ENCODE assay signal across 17 cellular contexts in genomic region chr3:149437710-149438109, GRCh38. TPM values are rescaled to one million over a fixed set of nuclear protein-coding genes. Genes with fewer than 3 reads are reported as not detected.
DNase-seq lines count a peak whose midpoint lies in the region; ATAC-seq and TF ChIP-seq lines count a peak whose summit lies in the region.
"Had no signal": no experiment of that assay in that cellular context is flagged by ENCODE, and none has a peak within 500 bp of the region (broad histone marks: within the 10 kb centered on the region; RNA-seq: fewer than 3 reads in every experiment).

No MANE protein-coding gene starts in this region.

- DNase-seq in GM23338 (ENCODE audit: low spot score) (no peak), colonic mucosa (peak; percentile 29), left lung (no peak), transverse colon (peak; percentile 13)
- DNase-seq in activated naive CD4-positive, alpha-beta T cell treated with anti-CD3 and anti-CD28 coated beads, Interleukin-2, amount 10 ng/mL, durations not matched to agents 7 days and 5 days, result no peak
- no peak for DNase-seq in activated CD4-positive, CD25-positive, alpha-beta regulatory T cell treated with anti-CD3 and anti-CD28 coated beads, Interleukin-2, amount 50 U/mL, for 72 hours
- no peak for DNase-seq in activated CD4-positive, alpha-beta memory T cell treated with anti-CD3 and anti-CD28 coated beads for 36 hours
- DNase-seq: 8988T; ACHN; Calu3; CD4-positive, alpha-beta T cell; DMS 273 treated with DMSO at 0.1 percent for 48 hours; GOT3 had no signal

- CTCF ChIA-PET in activated naive CD4-positive, alpha-beta T cell treated with anti-CD3 and anti-CD28 coated beads, Interleukin-2, amount 10 ng/mL, durations not matched to agents 7 days and 5 days (lab: Charles Lee), result no interaction called here
- CTCF ChIA-PET in activated CD4-positive, alpha-beta memory T cell treated with anti-CD3 and anti-CD28 coated beads for 36 hours (lab: Charles Lee), result no interaction called here

- no peaks in the 10 kb centered on the region for H3K36me3 Mint-ChIP-seq in GM23338 (ENCODE audit: low read depth)
- no peaks in the 10 kb centered on the region for H3K36me3 Mint-ChIP-seq in activated naive CD4-positive, alpha-beta T cell treated with anti-CD3 and anti-CD28 coated beads, Interleukin-2, amount 10 ng/mL, durations not matched to agents 7 days and 5 days
- no peaks in the 10 kb centered on the region for H3K36me3 Mint-ChIP-seq in activated CD4-positive, alpha-beta memory T cell treated with anti-CD3 and anti-CD28 coated beads for 36 hours

- H3K79me2 ChIP-seq in GM23338 (replicated peaks; ENCODE audit: insufficient read depth), result no peaks in the 10 kb centered on the region

- H3K4me3 Mint-ChIP-seq in GM23338, result no peak overlapping the region
- H3K4me3 Mint-ChIP-seq in activated naive CD4-positive, alpha-beta T cell treated with anti-CD3 and anti-CD28 coated beads, Interleukin-2, amount 10 ng/mL, durations not matched to agents 7 days and 5 days, result no peak overlapping the region
- no peak overlapping the region for H3K4me3 Mint-ChIP-seq in activated CD4-positive, alpha-beta memory T cell treated with anti-CD3 and anti-CD28 coated beads for 36 hours
- H3K4me3 Mint-ChIP-seq: CD4-positive, alpha-beta T cell had no signal

- H3K4me1 Mint-ChIP-seq in GM23338, result peaks cover 4% of the 10 kb centered on the region; the same call in 2 of the 3 replicates
- H3K4me1 Mint-ChIP-seq in activated naive CD4-positive, alpha-beta T cell treated with anti-CD3 and anti-CD28 coated beads, Interleukin-2, amount 10 ng/mL, durations not matched to agents 7 days and 5 days, result no peaks in the 10 kb centered on the region
- no peaks in the 10 kb centered on the region for H3K4me1 Mint-ChIP-seq in activated CD4-positive, alpha-beta memory T cell treated with anti-CD3 and anti-CD28 coated beads for 36 hours (ENCODE audit: low read depth)

- no peak for TF ChIP-seq EP300 in transverse colon (IDR thresholded peaks at IDR 0.05; ENCODE audit: low read depth)

- ATAC-seq in GM23338 (no peak), left lung (peak; percentile 50)

- in situ Hi-C loops in transverse colon (cut with MboI; ENCODE audit: low pct_ligation_motif_present in 1 of 4, low pct_unique_long_range_greater_than_20kb in 1 of 4, low sequenced_read_pairs in 3 of 4), result no loop called here

- H3K27ac ChIP-seq in GM23338 (ENCODE audit: low read depth), result no peak overlapping the region
- H3K27ac ChIP-seq in colonic mucosa, result peak overlapping the region; percentile 1
- H3K27ac ChIP-seq in left lung, result no peak overlapping the region
- H3K27ac ChIP-seq in transverse colon, result peak overlapping the region in 2 of 4 donors; percentile 45 to 57
- H3K27ac ChIP-seq: BLaER1 treated with 17β-estradiol and CSF1 and Interleukin-3, amounts not matched to agents 10 nM and 100 nM had no signal

- H3K9me3 Mint-ChIP-seq in GM23338, result no peaks in the 10 kb centered on the region; the same call in 2 of the 3 replicates
- H3K9me3 Mint-ChIP-seq in activated naive CD4-positive, alpha-beta T cell treated with anti-CD3 and anti-CD28 coated beads, Interleukin-2, amount 10 ng/mL, durations not matched to agents 7 days and 5 days, result no peaks in the 10 kb centered on the region
- no peaks in the 10 kb centered on the region for H3K9me3 Mint-ChIP-seq in activated CD4-positive, alpha-beta memory T cell treated with anti-CD3 and anti-CD28 coated beads for 36 hours
- H3K9me3 Mint-ChIP-seq: CD4-positive, alpha-beta T cell had no signal

- no peak overlapping the region for H3K9ac ChIP-seq in colonic mucosa (ENCODE audit: low read depth in 2 of 2, low read length in 2 of 2)
- H3K9ac ChIP-seq: BLaER1 treated with 17β-estradiol and CSF1 and Interleukin-3, amounts not matched to agents 10 nM and 100 nM had no signal

- no peaks in the 10 kb centered on the region for H3F3A ChIP-seq in GM23338 (replicated peaks; ENCODE audit: low read depth)

- H3K4me3 ChIP-seq in GM23338 (no peak overlapping the region), colonic mucosa (no peak overlapping the region), left lung (no peak overlapping the region), transverse colon (no peak overlapping the region)
- H3K4me3 ChIP-seq: BLaER1 treated with 17β-estradiol and CSF1 and Interleukin-3, amounts not matched to agents 10 nM and 100 nM; HAP-1 had no signal

- no peak for TF ChIP-seq POLR2A in transverse colon (IDR thresholded peaks at IDR 0.05)

- H2AFZ ChIP-seq in GM23338, result peak overlapping the region; percentile 67; the same call in 1 of the 2 replicates

- H3K9me2 ChIP-seq in GM23338 (ENCODE audit: insufficient read depth), result no peaks in the 10 kb centered on the region

- no peaks in the 10 kb centered on the region for H4K20me1 ChIP-seq in GM23338 (replicated peaks; ENCODE audit: insufficient read depth)
- H4K20me1 ChIP-seq: BLaER1 treated with 17β-estradiol and CSF1 and Interleukin-3, amounts not matched to agents 10 nM and 100 nM had no signal

- H3K9me3 ChIP-seq in colonic mucosa (no peaks in the 10 kb centered on the region), left lung (no peaks in the 10 kb centered on the region), transverse colon (no peaks in the 10 kb centered on the region)
- H3K9me3 ChIP-seq: HAP-1 had no signal

- H3K36me3 ChIP-seq in GM23338 (ENCODE audit: insufficient read depth) (no peaks in the 10 kb centered on the region), colonic mucosa (no peaks in the 10 kb centered on the region), left lung (no peaks in the 10 kb centered on the region), transverse colon (no peaks in the 10 kb centered on the region)
- H3K36me3 ChIP-seq: BLaER1 treated with 17β-estradiol and CSF1 and Interleukin-3, amounts not matched to agents 10 nM and 100 nM; HAP-1 had no signal

- TF ChIP-seq CTCF in GM23338 (conservative IDR thresholded peaks at IDR 0.05; ENCODE audit: low read depth in 2 of 2) (no peak), colonic mucosa (IDR thresholded peaks at IDR 0.05) (no peak), left lung (IDR thresholded peaks at IDR 0.05) (no peak), transverse colon (IDR thresholded peaks at IDR 0.05) (no peak)

- H3K4me1 ChIP-seq in GM23338 (ENCODE audit: insufficient read depth), result no peaks in the 10 kb centered on the region
- no peaks in the 10 kb centered on the region for H3K4me1 ChIP-seq in colonic mucosa
- peaks cover 2 to 6% of the 10 kb centered on the region in 2 donors for H3K4me1 ChIP-seq in left lung
- H3K4me1 ChIP-seq in transverse colon, result peaks cover 0 to 14% (median 0%) of the 10 kb centered on the region in 4 donors

- POLR2A ChIA-PET in activated CD4-positive, alpha-beta memory T cell treated with anti-CD3 and anti-CD28 coated beads for 36 hours (lab: Charles Lee), result no interaction called here

- H3K4me2 ChIP-seq in GM23338, result no peak overlapping the region
- H3K4me2 ChIP-seq: BLaER1 treated with 17β-estradiol and CSF1 and Interleukin-3, amounts not matched to agents 10 nM and 100 nM had no signal

- no peaks in the 10 kb centered on the region for H3K27me3 ChIP-seq in GM23338 (ENCODE audit: insufficient read depth)
- no peaks in the 10 kb centered on the region for H3K27me3 ChIP-seq in colonic mucosa
- H3K27me3 ChIP-seq in left lung, result no peaks in the 10 kb centered on the region
- no peaks in the 10 kb centered on the region for H3K27me3 ChIP-seq in transverse colon

- no peak overlapping the region for H3K27ac Mint-ChIP-seq in GM23338
- no peak overlapping the region for H3K27ac Mint-ChIP-seq in activated naive CD4-positive, alpha-beta T cell treated with anti-CD3 and anti-CD28 coated beads, Interleukin-2, amount 10 ng/mL, durations not matched to agents 7 days and 5 days
- H3K27ac Mint-ChIP-seq in activated CD4-positive, alpha-beta memory T cell treated with anti-CD3 and anti-CD28 coated beads for 36 hours, result no peak overlapping the region
- H3K27ac Mint-ChIP-seq: CD4-positive, alpha-beta T cell had no signal

- intact Hi-C loops in colonic mucosa (cut with DNase I), result no loop called here
- intact Hi-C loops in left lung (cut with DNase I), result no loop called here
- intact Hi-C loops in transverse colon (cut with DNase I; ENCODE audit: low total_unique reads), result no loop called here
- intact Hi-C loops in activated CD4-positive, alpha-beta memory T cell treated with anti-CD3 and anti-CD28 coated beads for 36 hours (cut with micrococcal nuclease), result no loop called here

- H3K27me3 Mint-ChIP-seq in GM23338 (ENCODE audit: insufficient read depth, low read depth, poor library complexity), result no peaks in the 10 kb centered on the region
- no peaks in the 10 kb centered on the region for H3K27me3 Mint-ChIP-seq in activated naive CD4-positive, alpha-beta T cell treated with anti-CD3 and anti-CD28 coated beads, Interleukin-2, amount 10 ng/mL, durations not matched to agents 7 days and 5 days
- H3K27me3 Mint-ChIP-seq in activated CD4-positive, alpha-beta memory T cell treated with anti-CD3 and anti-CD28 coated beads for 36 hours, result peaks cover 17% of the 10 kb centered on the region

TF ChIP-seq in GM23338, 12 proteins besides CTCF, POLR2A, EP300 and RAD21 (continues in another document):
- TF ChIP-seq ZNF331 (CRISPR knock-in tag; IDR thresholded peaks at IDR 0.05; ENCODE audit: low read depth), result no peak

RNA-seq across cellular contexts. Expression of gene TM4SF4, which starts 36.8 kb away (rescaled TPM):
- total RNA-seq in GM23338 (2014; rRNA removed; shearing (Covaris generic)), result not detected in 2 replicates
- not detected in 2 replicates for polyA plus RNA-seq in GM23338 (2016; fragmentation: Nextera tagmentation; extraction: Ambion mirVana)
- total RNA-seq in colonic mucosa (1 to 10 TPM; 1.1 to 4.5 TPM), left lung (1 to 10 TPM; 1.3 to 2.0 TPM), transverse colon (1 to 10 TPM in 1 of 4 donors, under 1 TPM in 1, not detected in 2; 0.95 to 3.1 TPM)
- total RNA-seq in activated CD4-positive, alpha-beta memory T cell treated with anti-CD3 and anti-CD28 coated beads for 36 hours, result not detected
- total RNA-seq: CD4-positive, alpha-beta T cell; Daoy; HT1080 had no signal

Comparison
In these comparisons a context has a peak if more than half of its experiments do, and no peak if none do; other contexts are left out.
1. DNase-seq: peak in colonic mucosa (single experiment) and transverse colon (single experiment); none in GM23338 (single experiment), left lung (0 of 2), activated naive CD4-positive, alpha-beta T cell treated with anti-CD3 and anti-CD28 coated beads, Interleukin-2, amount 10 ng/mL, durations not matched to agents 7 days and 5 days (single experiment), activated CD4-positive, CD25-positive, alpha-beta regulatory T cell treated with anti-CD3 and anti-CD28 coated beads, Interleukin-2, amount 50 U/mL, for 72 hours (single experiment) and activated CD4-positive, alpha-beta memory T cell treated with anti-CD3 and anti-CD28 coated beads for 36 hours (single experiment).